Comparison of ENCODE assay signal across 2 cellular contexts in genomic region chr2:44205169-44205568, GRCh38.
A peak's percentile ranks its signal among the peaks of the same experiment; 100 is the strongest.
TF ChIP-seq lines count a peak whose summit lies in the region.

No MANE protein-coding gene starts in this region.

TF ChIP-seq in GM23338, 12 proteins besides CTCF, POLR2A, EP300 and RAD21:
- TF ChIP-seq STAT1 (IDR thresholded peaks at IDR 0.05; ENCODE audit: unreplicated experiment): no peak
- TF ChIP-seq ZNF331 (CRISPR knock-in tag; IDR thresholded peaks at IDR 0.05; ENCODE audit: low read depth): no peak
- no peak for TF ChIP-seq POLR2AphosphoS5 (IDR thresholded peaks at IDR 0.05; ENCODE audit: low read depth)
- TF ChIP-seq JUNB (IDR thresholded peaks at IDR 0.05; ENCODE audit: unreplicated experiment): no peak
- no peak for TF ChIP-seq EZH2phosphoT487 (IDR thresholded peaks at IDR 0.05; ENCODE audit: unreplicated experiment)
- no peak for TF ChIP-seq ETS1 (IDR thresholded peaks at IDR 0.05)
- TF ChIP-seq REST (IDR thresholded peaks at IDR 0.05; ENCODE audit: unreplicated experiment): no peak
- no peak for TF ChIP-seq ZNF114 (CRISPR knock-in tag; IDR thresholded peaks at IDR 0.05)
- no peak for TF ChIP-seq ZNF462 (CRISPR knock-in tag; IDR thresholded peaks at IDR 0.05)
- no peak for TF ChIP-seq NANOG (IDR thresholded peaks at IDR 0.05; ENCODE audit: borderline replicate concordance)
- TF ChIP-seq EZH2 (IDR thresholded peaks at IDR 0.05; ENCODE audit: low read depth, unreplicated experiment): no peak
- TF ChIP-seq CREB1 (CRISPR knock-in tag; IDR thresholded peaks at IDR 0.05; ENCODE audit: low read depth): no peak
TF ChIP-seq in GM23338: peak in this region for 0.

TF ChIP-seq in K562, 482 proteins besides CTCF, POLR2A, EP300 and RAD21:
- TF ChIP-seq EP400 (IDR thresholded peaks at IDR 0.05) (peak; percentile 12; the same call in 1 of the 2 replicates), FOXO4 (CRISPR knock-in tag; IDR thresholded peaks at IDR 0.05) (no peak), KDM4B (IDR thresholded peaks at IDR 0.05; ENCODE audit: borderline replicate concordance in 2 of 2, low read depth in 1 of 2) (no peak), ZBTB34 (CRISPR knock-in tag; IDR thresholded peaks at IDR 0.05) (no peak), RREB1 (CRISPR knock-in tag; IDR thresholded peaks at IDR 0.05) (no peak), FOS (IDR thresholded peaks at IDR 0.05; ENCODE audit: extremely low read depth, insufficient read length) (no peak), CEBPZ (IDR thresholded peaks at IDR 0.05; ENCODE audit: borderline replicate concordance, low read depth, low read length) (no peak), HINFP (tag; conservative IDR thresholded peaks at IDR 0.05; ENCODE audit: low read depth) (no peak), VEZF1 (CRISPR knock-in tag; IDR thresholded peaks at IDR 0.05) (no peak), EGR1 (conservative IDR thresholded peaks at IDR 0.05) (peak; percentile 71), MXI1 (IDR thresholded peaks at IDR 0.05; ENCODE audit: low read depth, low read length) (no peak)
